Comparison of ENCODE assay signal across 14 cellular contexts in genomic region chr10:132634241-132634946, GRCh38.
DNase-seq lines count a peak whose midpoint lies in the region; ATAC-seq, FAIRE-seq and TF ChIP-seq lines count a peak whose summit lies in the region.
"Had no signal": no experiment of that assay in that cellular context is flagged by ENCODE, and none has a peak within 500 bp of the region (broad histone marks: within the 10 kb centered on the region; RNA-seq: fewer than 3 reads in every experiment).

No MANE protein-coding gene starts in this region.

- in situ Hi-C loops in SK-MEL-5 (cut with HindIII; ENCODE audit: low pct_unique_long_range_greater_than_20kb, low sequenced_read_pairs) = no loop called here

- H3K4me3 Mint-ChIP-seq in activated T-cell treated with anti-CD3 and anti-CD28 coated beads, Interleukin-2, amount 50 U/mL, for 72 hours = no peak overlapping the region
- H3K4me3 Mint-ChIP-seq: natural killer cell treated with Interleukin-12 subunit alpha and Interleukin-12 subunit beta and Interleukin-15 and Interleukin-18, amount 100 ng/mL, for 72 hours had no signal

- intact Hi-C loops in upper lobe of right lung (cut with DNase I) = no loop called here

- H3K4me3 ChIP-seq in keratinocyte (ENCODE audit: control insufficient read depth in 2 of 3, extremely low read depth in 1 of 3, insufficient read depth in 2 of 3, low read depth in 1 of 3, low read length in 3 of 3) (no peak overlapping the region), upper lobe of right lung (no peak overlapping the region)
- H3K4me3 ChIP-seq: dorsolateral prefrontal cortex, thyroid gland had no signal

- H3K9me1 ChIP-seq in keratinocyte (ENCODE audit: control insufficient read depth, extremely low read depth, insufficient read depth, low read length) = no peaks in the 10 kb centered on the region

- no peaks in the 10 kb centered on the region for H3K27me3 Mint-ChIP-seq in activated T-cell treated with anti-CD3 and anti-CD28 coated beads, Interleukin-2, amount 50 U/mL, for 72 hours (ENCODE audit: low read depth)

- TF ChIP-seq CTCF in keratinocyte (optimal IDR thresholded peaks at IDR 0.05 in 1 of 3, IDR thresholded peaks at IDR 0.05 in 1 of 3, conservative IDR thresholded peaks at IDR 0.05 in 1 of 3; ENCODE audit: extremely low read depth in 1 of 3, insufficient read depth in 2 of 3, low read length in 3 of 3) (peak; percentile 10 to 42 (median 19)), upper lobe of right lung (IDR thresholded peaks at IDR 0.05) (no peak)

- H3K4me2 ChIP-seq in keratinocyte (ENCODE audit: control insufficient read depth, extremely low read depth, insufficient read depth, low read depth, low read length) = no peak overlapping the region

- peaks cover 22% of the 10 kb centered on the region for H3K4me1 Mint-ChIP-seq in activated T-cell treated with anti-CD3 and anti-CD28 coated beads, Interleukin-2, amount 50 U/mL, for 72 hours (ENCODE audit: low read depth)

- H3K27me3 ChIP-seq in keratinocyte (ENCODE audit: control insufficient read depth, extremely low read depth, insufficient read depth, low read length) (no peaks in the 10 kb centered on the region), upper lobe of right lung (no peaks in the 10 kb centered on the region)
- H3K27me3 ChIP-seq: dorsolateral prefrontal cortex, thyroid gland had no signal

- no peaks in the 10 kb centered on the region for H3K79me2 ChIP-seq in keratinocyte (ENCODE audit: control insufficient read depth, insufficient read depth, low read length)

- H3K27ac ChIP-seq in keratinocyte (ENCODE audit: control insufficient read depth, insufficient read depth, low read length) (no peak overlapping the region), upper lobe of right lung (no peak overlapping the region)
- H3K27ac ChIP-seq: thyroid gland had no signal

- dilution Hi-C loops in keratinocyte (cut with MboI; ENCODE audit: extremely low pct_ligation_motif_present, low sequenced_read_pairs) = no loop called here

- peak; percentile 25 to 32 for ATAC-seq in activated T-cell treated with anti-CD3 and anti-CD28 coated beads, Interleukin-2, amount 50 U/mL, for 72 hours (replicated peaks in 1 of 2)
- ATAC-seq in upper lobe of right lung = no peak
- no peak for ATAC-seq in GM18907 (IDR thresholded peaks at IDR 0.05; ENCODE audit: unreplicated experiment)
- ATAC-seq in HG03025 (IDR thresholded peaks at IDR 0.05; ENCODE audit: low FRiP score, unreplicated experiment) = no peak
- ATAC-seq: natural killer cell treated with Interleukin-12 subunit alpha and Interleukin-12 subunit beta and Interleukin-15 and Interleukin-18, amount 100 ng/mL, for 72 hours had no signal

- no peak overlapping the region for H2AFZ ChIP-seq in keratinocyte (ENCODE audit: control insufficient read depth, low read length)

- no peak for DNase-seq in activated T-cell treated with anti-CD3 and anti-CD28 coated beads, Interleukin-2, amount 50 U/mL, for 72 hours
- DNase-seq in activated T-cell treated with anti-CD3 and anti-CD28 coated beads, Interleukin-2, amount 50 U/mL, for 48 hours = no peak
- DNase-seq in SK-MEL-5 (ENCODE audit: low read depth, low spot score) (peak; percentile 19), keratinocyte (ENCODE audit: low read depth, low spot score) (no peak), upper lobe of right lung (peak; percentile 45), HPDE6-E6E7 (ENCODE audit: extremely low spot score) (no peak)
- DNase-seq: hippocampal formation; MM.1S; stimulated activated CD4-positive, alpha-beta T cell treated with anti-CD3 and anti-CD28 coated beads, Interleukin-2, amount 100 ng/mL, for 24 hours; thyroid gland had no signal

- H3K36me3 Mint-ChIP-seq in activated T-cell treated with anti-CD3 and anti-CD28 coated beads, Interleukin-2, amount 50 U/mL, for 72 hours (ENCODE audit: insufficient read depth in 2 of 2) = no peaks in the 10 kb centered on the region
- H3K36me3 Mint-ChIP-seq: natural killer cell treated with Interleukin-12 subunit alpha and Interleukin-12 subunit beta and Interleukin-15 and Interleukin-18, amount 100 ng/mL, for 72 hours had no signal

- H3K36me3 ChIP-seq in keratinocyte (ENCODE audit: control insufficient read depth in 2 of 2, extremely low read depth in 1 of 2, insufficient read depth in 2 of 2, low read length in 2 of 2) = no peaks in the 10 kb centered on the region
- H3K36me3 ChIP-seq in upper lobe of right lung = no peaks in the 10 kb centered on the region
- H3K36me3 ChIP-seq: thyroid gland had no signal

- H3K9me3 ChIP-seq in keratinocyte (ENCODE audit: control insufficient read depth, low read depth, low read length) (no peaks in the 10 kb centered on the region), upper lobe of right lung (no peaks in the 10 kb centered on the region)
- H3K9me3 ChIP-seq: thyroid gland had no signal

- H3K4me1 ChIP-seq in keratinocyte (ENCODE audit: control insufficient read depth, extremely low read depth, insufficient read depth, low read length) = peaks cover 8% of the 10 kb centered on the region
- peaks cover 49% of the 10 kb centered on the region for H3K4me1 ChIP-seq in upper lobe of right lung

- H3K9ac ChIP-seq in keratinocyte (ENCODE audit: control insufficient read depth, extremely low read depth, insufficient read depth, low read length) = no peak overlapping the region

- no peak overlapping the region for H3K27ac Mint-ChIP-seq in activated T-cell treated with anti-CD3 and anti-CD28 coated beads, Interleukin-2, amount 50 U/mL, for 72 hours
- H3K27ac Mint-ChIP-seq: natural killer cell treated with Interleukin-12 subunit alpha and Interleukin-12 subunit beta and Interleukin-15 and Interleukin-18, amount 100 ng/mL, for 72 hours had no signal

- FAIRE-seq in keratinocyte (lab: Jason Lieb, UNC) = peak; percentile 72

- H4K20me1 ChIP-seq in keratinocyte (ENCODE audit: control insufficient read depth, extremely low read depth, insufficient read depth, low read length) = peaks cover 6% of the 10 kb centered on the region

- H3K9me3 Mint-ChIP-seq in activated T-cell treated with anti-CD3 and anti-CD28 coated beads, Interleukin-2, amount 50 U/mL, for 72 hours = no peaks in the 10 kb centered on the region
- H3K9me3 Mint-ChIP-seq: natural killer cell treated with Interleukin-12 subunit alpha and Interleukin-12 subunit beta and Interleukin-15 and Interleukin-18, amount 100 ng/mL, for 72 hours had no signal

Comparison
In these comparisons a context has a peak if more than half of its experiments do, and no peak if none do; other contexts are left out.
1. ATAC-seq: peak in activated T-cell treated with anti-CD3 and anti-CD28 coated beads, Interleukin-2, amount 50 U/mL, for 72 hours (2 of 2); none in upper lobe of right lung (single experiment), GM18907 (single experiment) and HG03025 (single experiment).
2. DNase-seq: peak in SK-MEL-5 (single experiment) and upper lobe of right lung (single experiment); none in activated T-cell treated with anti-CD3 and anti-CD28 coated beads, Interleukin-2, amount 50 U/mL, for 72 hours (0 of 2), activated T-cell treated with anti-CD3 and anti-CD28 coated beads, Interleukin-2, amount 50 U/mL, for 48 hours (0 of 2), keratinocyte (single experiment) and HPDE6-E6E7 (single experiment).